1 cellular context compared by ENCODE assay signal in genomic region chr2:30039101-30039500, GRCh38.
TF ChIP-seq lines count a peak whose summit lies in the region.

No MANE protein-coding gene starts in this region.

TF ChIP-seq in liver, 16 proteins besides CTCF, POLR2A, EP300 and RAD21 (continued from another document):
- TF ChIP-seq REST (IDR thresholded peaks at IDR 0.05) (no peak), RXRA (IDR thresholded peaks at IDR 0.05) (no peak), SP1 (IDR thresholded peaks at IDR 0.05) (peak; percentile 30), HNF4A (conservative IDR thresholded peaks at IDR 0.05) (peak; percentile 70 to 72)
